ENCODE assay signal across 9 cellular contexts in genomic region chr2:106885981-106886915, GRCh38. TPM values are rescaled to one million over a fixed set of nuclear protein-coding genes. Genes with fewer than 3 reads are reported as not detected.
DNase-seq lines count a peak whose midpoint lies in the region; ATAC-seq and TF ChIP-seq lines count a peak whose summit lies in the region.
"Had no signal": no experiment of that assay in that cellular context is flagged by ENCODE, and none has a peak within 500 bp of the region (broad histone marks: within the 10 kb centered on the region; RNA-seq: fewer than 3 reads in every experiment).

A gene with protein sequence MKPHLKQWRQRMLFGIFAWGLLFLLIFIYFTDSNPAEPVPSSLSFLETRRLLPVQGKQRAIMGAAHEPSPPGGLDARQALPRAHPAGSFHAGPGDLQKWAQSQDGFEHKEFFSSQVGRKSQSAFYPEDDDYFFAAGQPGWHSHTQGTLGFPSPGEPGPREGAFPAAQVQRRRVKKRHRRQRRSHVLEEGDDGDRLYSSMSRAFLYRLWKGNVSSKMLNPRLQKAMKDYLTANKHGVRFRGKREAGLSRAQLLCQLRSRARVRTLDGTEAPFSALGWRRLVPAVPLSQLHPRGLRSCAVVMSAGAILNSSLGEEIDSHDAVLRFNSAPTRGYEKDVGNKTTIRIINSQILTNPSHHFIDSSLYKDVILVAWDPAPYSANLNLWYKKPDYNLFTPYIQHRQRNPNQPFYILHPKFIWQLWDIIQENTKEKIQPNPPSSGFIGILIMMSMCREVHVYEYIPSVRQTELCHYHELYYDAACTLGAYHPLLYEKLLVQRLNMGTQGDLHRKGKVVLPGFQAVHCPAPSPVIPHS (minus strand): TSS chr2:106886167. CDS start chr2:106843977, 42,190 bp downstream.

- TF ChIP-seq CTCF in choroid plexus epithelial cell (conservative IDR thresholded peaks at IDR 0.05; ENCODE audit: low read depth, low read length), result no peak
- TF ChIP-seq CTCF in lower leg skin (IDR thresholded peaks at IDR 0.05), result no peak

- H3K9me3 Mint-ChIP-seq in activated CD8-positive, alpha-beta T cell treated with anti-CD3 and anti-CD28 coated beads, Interleukin-2, amount 10 ng/mL, durations not matched to agents 7 days and 5 days (ENCODE audit: insufficient read depth), result no peaks in the 10 kb centered on the region

- H3K36me3 Mint-ChIP-seq in activated CD8-positive, alpha-beta T cell treated with anti-CD3 and anti-CD28 coated beads, Interleukin-2, amount 10 ng/mL, durations not matched to agents 7 days and 5 days (ENCODE audit: low read depth), result no peaks in the 10 kb centered on the region

- H3K4me1 ChIP-seq in urinary bladder (ENCODE audit: insufficient read depth), result no peaks in the 10 kb centered on the region

- no peaks in the 10 kb centered on the region for H3K36me3 ChIP-seq in urinary bladder (ENCODE audit: insufficient read depth)

- H3K4me3 ChIP-seq in choroid plexus epithelial cell (ENCODE audit: low read depth, low read length) (peak within 1 kb of the TSS; percentile 56), lower leg skin (ENCODE audit: low read depth, poor library complexity, severe bottlenecking) (peak within 1 kb of the TSS; percentile 34), urinary bladder (ENCODE audit: low read depth, low read length) (peak within 1 kb of the TSS; percentile 44)

- peaks cover 34% of the 10 kb centered on the region for H3K27me3 Mint-ChIP-seq in activated CD8-positive, alpha-beta T cell treated with anti-CD3 and anti-CD28 coated beads, Interleukin-2, amount 10 ng/mL, durations not matched to agents 7 days and 5 days (ENCODE audit: low read depth)

- H3K27ac ChIP-seq in urinary bladder (ENCODE audit: low read depth), result no peak within 1 kb of the TSS

- WGBS in lower leg skin, 2 donors, result 0% methylated on average over 30 to 77 of the region's 118 CpGs
- under 1% methylated on average over 118 of the region's 118 CpGs for WGBS in urinary bladder

- no peak within 1 kb of the TSS for H3K4me3 Mint-ChIP-seq in activated CD8-positive, alpha-beta T cell treated with anti-CD3 and anti-CD28 coated beads, Interleukin-2, amount 10 ng/mL, durations not matched to agents 7 days and 5 days

- POLR2A ChIA-PET in activated CD8-positive, alpha-beta T cell treated with anti-CD3 and anti-CD28 coated beads, Interleukin-2, amount 10 ng/mL, durations not matched to agents 7 days and 5 days (lab: Charles Lee), result no interaction called here

- no peak for TF ChIP-seq POLR2A in lower leg skin (IDR thresholded peaks at IDR 0.05)

- no peak within 1 kb of the TSS for H3K27ac Mint-ChIP-seq in activated CD8-positive, alpha-beta T cell treated with anti-CD3 and anti-CD28 coated beads, Interleukin-2, amount 10 ng/mL, durations not matched to agents 7 days and 5 days

- intact Hi-C loops in lower leg skin (cut with DNase I; ENCODE audit: low total_unique reads), result no loop called here

- peaks cover 12% of the 10 kb centered on the region for H3K4me1 Mint-ChIP-seq in activated CD8-positive, alpha-beta T cell treated with anti-CD3 and anti-CD28 coated beads, Interleukin-2, amount 10 ng/mL, durations not matched to agents 7 days and 5 days (ENCODE audit: low read depth)

- CTCF ChIA-PET in activated CD8-positive, alpha-beta T cell treated with anti-CD3 and anti-CD28 coated beads, Interleukin-2, amount 10 ng/mL, durations not matched to agents 7 days and 5 days (lab: Charles Lee), result no interaction called here

- DNase-seq in activated T-cell treated with anti-CD3 and anti-CD28 coated beads for 48 hours (ENCODE audit: low read depth), result peak; percentile 0
- DNase-seq in activated T-cell treated with anti-CD3 and anti-CD28 coated beads, Interleukin-2, amount 50 U/mL, for 1 hour, result no peak
- DNase-seq in choroid plexus epithelial cell (ENCODE audit: low read depth), result peak; percentile 25
- no peak for DNase-seq in lower leg skin (ENCODE audit: low spot score in 2 of 2)
- DNase-seq in activated CD8-positive, alpha-beta T cell treated with anti-CD3 and anti-CD28 coated beads, Interleukin-2, amount 10 ng/mL, durations not matched to agents 7 days and 5 days, result no peak
- no peak for DNase-seq in CD1c-positive myeloid dendritic cell (ENCODE audit: extremely low spot score)

- ATAC-seq in activated CD8-positive, alpha-beta T cell treated with anti-CD3 and anti-CD28 coated beads, Interleukin-2, amount 10 ng/mL, durations not matched to agents 7 days and 5 days, result no peak
- no peak for ATAC-seq in HG03469 (IDR thresholded peaks at IDR 0.05; ENCODE audit: unreplicated experiment)

RNA-seq across cellular contexts. Expression of the gene that starts here (rescaled TPM):
- total RNA-seq in lower leg skin, result 1 to 10 TPM in 1 of 4 donors, under 1 TPM in 3; 0.04 to 1.3 (median 0.82) TPM
- 53.2 TPM for total RNA-seq in urinary bladder
- 1.3 TPM for polyA plus RNA-seq in urinary bladder
- not detected for total RNA-seq in activated CD8-positive, alpha-beta T cell treated with anti-CD3 and anti-CD28 coated beads, Interleukin-2, amount 10 ng/mL, durations not matched to agents 7 days and 5 days
- total RNA-seq: T-helper 2 cell treated with Interferon-gamma antibody and Interleukin-4, amounts not matched to agents 100 ng/mL and 5 ng/mL, for 36 hours had no signal

Comparison
In these comparisons a context has a peak if more than half of its experiments do, and no peak if none do; other contexts are left out.
1. RNA of the gene that starts here (total RNA-seq): 53.2 TPM in urinary bladder (single experiment); 0.04 to 1.3 TPM in lower leg skin and not detected in activated CD8-positive, alpha-beta T cell treated with anti-CD3 and anti-CD28 coated beads, Interleukin-2, amount 10 ng/mL, durations not matched to agents 7 days and 5 days; every median in the first group is over 10 times any median in the second.
2. DNase-seq: peak in activated T-cell treated with anti-CD3 and anti-CD28 coated beads for 48 hours (single experiment) and choroid plexus epithelial cell (single experiment); none in activated T-cell treated with anti-CD3 and anti-CD28 coated beads, Interleukin-2, amount 50 U/mL, for 1 hour (single experiment), lower leg skin (0 of 2), activated CD8-positive, alpha-beta T cell treated with anti-CD3 and anti-CD28 coated beads, Interleukin-2, amount 10 ng/mL, durations not matched to agents 7 days and 5 days (single experiment) and CD1c-positive myeloid dendritic cell (single experiment).
3. Peak in every context shown above with its lines, with median percentiles within 50 percentile points of each other: H3K4me3 ChIP-seq.